ENCODE assay signal across 1 cellular context in genomic region chr16:14346278-14347142, GRCh38.
TF ChIP-seq lines count a peak whose summit lies in the region.

No MANE protein-coding gene starts in this region.

TF ChIP-seq in HepG2, 621 proteins besides CTCF, POLR2A, EP300 and RAD21 (continued from another document and continues in another):
- no peak for TF ChIP-seq ZNF20 (CRISPR knock-in tag; IDR thresholded peaks at IDR 0.05)
- peak; percentile 74 for TF ChIP-seq RARA (CRISPR knock-in tag; IDR thresholded peaks at IDR 0.05)
- TF ChIP-seq MIXL1 (CRISPR knock-in tag; IDR thresholded peaks at IDR 0.05) = 0 out of 2 replicates have a peak, but pooled peaks have one; percentile 48
- TF ChIP-seq LRRFIP1 (CRISPR knock-in tag; conservative IDR thresholded peaks at IDR 0.05) = no peak
- peak; percentile 83 for TF ChIP-seq PAXIP1 (CRISPR knock-in tag; conservative IDR thresholded peaks at IDR 0.05)
- TF ChIP-seq ZNF740 (CRISPR knock-in tag; IDR thresholded peaks at IDR 0.05) = no peak
- no peak for TF ChIP-seq MTF2 (CRISPR knock-in tag; IDR thresholded peaks at IDR 0.05; ENCODE audit: borderline replicate concordance)
- no peak for TF ChIP-seq MXD1 (CRISPR knock-in tag; IDR thresholded peaks at IDR 0.05)
- no peak for TF ChIP-seq RAD51 (IDR thresholded peaks at IDR 0.05; ENCODE audit: borderline replicate concordance)
- TF ChIP-seq ZKSCAN5 (CRISPR knock-in tag; IDR thresholded peaks at IDR 0.05) = no peak
- TF ChIP-seq ZFX (CRISPR knock-in tag; IDR thresholded peaks at IDR 0.05; ENCODE audit: low read depth) = 0 out of 2 replicates have a peak, but pooled peaks have one; percentile 17
- no peak for TF ChIP-seq MAF1 (CRISPR knock-in tag; IDR thresholded peaks at IDR 0.05; ENCODE audit: borderline replicate concordance)
- TF ChIP-seq ZNF468 (CRISPR knock-in tag; IDR thresholded peaks at IDR 0.05) = no peak
- 0 out of 2 replicates have a peak, but pooled peaks have one; percentile 73 for TF ChIP-seq PPARG (CRISPR knock-in tag; conservative IDR thresholded peaks at IDR 0.05)
- TF ChIP-seq IKZF4 (CRISPR knock-in tag; IDR thresholded peaks at IDR 0.05; ENCODE audit: borderline replicate concordance, low read depth, not compliant biosample characterization) = peak; percentile 23
- TF ChIP-seq SAP130 (CRISPR knock-in tag; IDR thresholded peaks at IDR 0.05; ENCODE audit: low read depth) = 0 out of 2 replicates have a peak, but pooled peaks have one; percentile 26
- no peak for TF ChIP-seq NFKBIZ (CRISPR knock-in tag; IDR thresholded peaks at IDR 0.05)
- no peak for TF ChIP-seq PLRG1 (conservative IDR thresholded peaks at IDR 0.05)
- TF ChIP-seq ZNF264 (CRISPR knock-in tag; IDR thresholded peaks at IDR 0.05) = no peak
- TF ChIP-seq ZNF124 (CRISPR knock-in tag; IDR thresholded peaks at IDR 0.05) = no peak
- no peak for TF ChIP-seq MATR3 (CRISPR knock-in tag; IDR thresholded peaks at IDR 0.05)
- TF ChIP-seq ZNF282 (IDR thresholded peaks at IDR 0.05; ENCODE audit: partially characterized antibody) = no peak
- no peak for TF ChIP-seq CEBPG (CRISPR knock-in tag; IDR thresholded peaks at IDR 0.05)
- TF ChIP-seq NR2F2 (IDR thresholded peaks at IDR 0.05; ENCODE audit: borderline replicate concordance, low read depth) = no peak; the same call in 1 of the 2 replicates
- no peak for TF ChIP-seq ZNF24 (IDR thresholded peaks at IDR 0.05)
- no peak for TF ChIP-seq KDM2A (CRISPR knock-in tag; IDR thresholded peaks at IDR 0.05; ENCODE audit: borderline replicate concordance, low read depth)
- TF ChIP-seq ZMYM2 (CRISPR knock-in tag; IDR thresholded peaks at IDR 0.05) = peak; percentile 2; the same call in 1 of the 2 replicates
- no peak for TF ChIP-seq FUBP1 (CRISPR knock-in tag; IDR thresholded peaks at IDR 0.05; ENCODE audit: borderline replicate concordance)
- no peak for TF ChIP-seq ZNF329 (CRISPR knock-in tag; IDR thresholded peaks at IDR 0.05; ENCODE audit: low read depth)
- no peak for TF ChIP-seq ZNF710 (CRISPR knock-in tag; IDR thresholded peaks at IDR 0.05; ENCODE audit: borderline replicate concordance)
- TF ChIP-seq SRY (CRISPR knock-in tag; IDR thresholded peaks at IDR 0.05) = no peak
- no peak for TF ChIP-seq BCLAF1 (IDR thresholded peaks at IDR 0.05)
- TF ChIP-seq CREB1 (IDR thresholded peaks at IDR 0.05) = no peak
- TF ChIP-seq CREB1 (CRISPR knock-in tag; IDR thresholded peaks at IDR 0.05) = no peak
- peak; percentile 39; the same call in 1 of the 2 replicates for TF ChIP-seq RXRB (CRISPR knock-in tag; IDR thresholded peaks at IDR 0.05; ENCODE audit: borderline replicate concordance)
- TF ChIP-seq TBP (CRISPR knock-in tag; IDR thresholded peaks at IDR 0.05) = no peak
- no peak for TF ChIP-seq TMF1 (CRISPR knock-in tag; IDR thresholded peaks at IDR 0.05; ENCODE audit: low read depth)
- TF ChIP-seq TAF1 (CRISPR knock-in tag; IDR thresholded peaks at IDR 0.05) = no peak
- no peak for TF ChIP-seq ZNF280B (CRISPR knock-in tag; IDR thresholded peaks at IDR 0.05; ENCODE audit: borderline replicate concordance)
- TF ChIP-seq SOX5 (CRISPR knock-in tag; IDR thresholded peaks at IDR 0.05; ENCODE audit: borderline replicate concordance) = peak; percentile 77; the same call in 1 of the 2 replicates
- no peak for TF ChIP-seq ATRX (CRISPR knock-in tag; IDR thresholded peaks at IDR 0.05; ENCODE audit: borderline replicate concordance)
- peak; percentile 24 for TF ChIP-seq ASH2L (IDR thresholded peaks at IDR 0.05; ENCODE audit: insufficient read length, low read depth, low read length)
- TF ChIP-seq TRAFD1 (CRISPR knock-in tag; IDR thresholded peaks at IDR 0.05; ENCODE audit: borderline replicate concordance) = no peak
- TF ChIP-seq BATF2 (CRISPR knock-in tag; IDR thresholded peaks at IDR 0.05) = no peak
- TF ChIP-seq ZNF550 (CRISPR knock-in tag; IDR thresholded peaks at IDR 0.05; ENCODE audit: borderline replicate concordance) = no peak
